In genomic region chr7:2063562-2064360, GRCh38 we compare ENCODE assay signal across 10 cellular contexts.
A peak's percentile ranks its signal among the peaks of the same experiment; 100 is the strongest.
DNase-seq lines count a peak whose midpoint lies in the region; ATAC-seq, FAIRE-seq and TF ChIP-seq lines count a peak whose summit lies in the region.
"Had no signal": no experiment of that assay in that cellular context is flagged by ENCODE, and none has a peak within 500 bp of the region (broad histone marks: within the 10 kb centered on the region; RNA-seq: fewer than 3 reads in every experiment).

No MANE protein-coding gene starts in this region.

- H4K5ac ChIP-seq in H1 (ENCODE audit: insufficient read length, low read depth, low read length): no peak overlapping the region

- no peak for TF ChIP-seq EP300 in H1 (IDR thresholded peaks at IDR 0.05; ENCODE audit: borderline replicate concordance in 1 of 2, low read depth in 2 of 2, low read length in 2 of 2)

- CTCF ChIA-PET in H1 (lab: Charles Lee; ENCODE audit: partially characterized antibody): interaction anchor here (0.7 to 1.4 kb wide), 13 partner anchors 10 to 180 kb away, joined by 3 to 7 read pairs (median 3); no protein-coding TSS in a partner anchor
- CTCF ChIA-PET in activated CD8-positive, alpha-beta memory T cell treated with anti-CD3 and anti-CD28 coated beads, Interleukin-2, amount 10 ng/mL, durations not matched to agents 7 days and 5 days (lab: Charles Lee): no interaction called here

- H2AFZ ChIP-seq in H1 (ENCODE audit: low read length): no peak overlapping the region
- no peak overlapping the region for H2AFZ ChIP-seq in osteoblast (ENCODE audit: low read length)

- H2BK15ac ChIP-seq in H1 (ENCODE audit: low read length): no peak overlapping the region

- H2BK120ac ChIP-seq in H1 (replicated peaks; ENCODE audit: low read depth, low read length): no peak overlapping the region

- no peak overlapping the region for H3K18ac ChIP-seq in H1 (ENCODE audit: extremely low read depth, low read length)

- peak overlapping the region in 8 of 10 donors; percentile 14 to 74 (median 54) for H3K4me3 Mint-ChIP-seq in naive thymus-derived CD8-positive, alpha-beta T cell
- no peak overlapping the region for H3K4me3 Mint-ChIP-seq in activated CD8-positive, alpha-beta memory T cell treated with anti-CD3 and anti-CD28 coated beads, Interleukin-2, amount 10 ng/mL, durations not matched to agents 7 days and 5 days

- no peak for TF ChIP-seq POLR2A in H1 (IDR thresholded peaks at IDR 0.05; ENCODE audit: control extremely low read depth in 1 of 2, low read depth in 2 of 2, low read length in 2 of 2)

- no peak overlapping the region for H2BK12ac ChIP-seq in H1 (ENCODE audit: low read depth, low read length)

- H3K9ac ChIP-seq in BLaER1 (peak overlapping the region; percentile 83), H1 (replicated peaks in 1 of 4; ENCODE audit: extremely low read depth in 1 of 4, low read depth in 3 of 4, low read length in 3 of 4) (no peak overlapping the region)

- H3K27ac ChIP-seq in BLaER1 (peak overlapping the region; percentile 95), H1 (ENCODE audit: low read depth, low read length) (no peak overlapping the region; the same call in 1 of the 2 replicates), osteoblast (ENCODE audit: low read depth, low read length) (no peak overlapping the region)

- H3K4me3 ChIP-seq in BLaER1 (peak overlapping the region; percentile 4), H1 (ENCODE audit: extremely low read depth in 1 of 4, insufficient read depth in 2 of 4, low read depth in 3 of 4, low read length in 4 of 4) (no peak overlapping the region), osteoblast (ENCODE audit: insufficient read depth, low read length) (no peak overlapping the region)
- H3K4me3 ChIP-seq: HAP-1 had no signal

- TF ChIP-seq CTCF in H1 (IDR thresholded peaks at IDR 0.05; ENCODE audit: control extremely low read depth in 1 of 3, insufficient read depth in 1 of 3, low read depth in 1 of 3, low read length in 3 of 3) (peak; percentile 22 to 40 (median 30); a peak in 3 of 4 replicates), osteoblast (IDR thresholded peaks at IDR 0.05; ENCODE audit: extremely low read depth, low read depth, low read length) (no peak)

- no peak overlapping the region for H4K8ac ChIP-seq in H1 (ENCODE audit: extremely low read depth, insufficient read depth, low read length)

- H2BK5ac ChIP-seq in H1 (ENCODE audit: low read depth, low read length): no peak overlapping the region

- FAIRE-seq in H1 (lab: Jason Lieb, UNC): no peak
- FAIRE-seq: TTC549 had no signal

- no peak overlapping the region for H2AK5ac ChIP-seq in H1 (ENCODE audit: low read depth, low read length)

- H3K4ac ChIP-seq in H1 (replicated peaks; ENCODE audit: insufficient read length, low read depth, low read length): no peak overlapping the region

- peaks cover 17 to 54% (median 34%) of the 10 kb centered on the region in 4 donors for H3K4me1 Mint-ChIP-seq in naive thymus-derived CD8-positive, alpha-beta T cell
- peaks cover 8% of the 10 kb centered on the region for H3K4me1 Mint-ChIP-seq in activated CD8-positive, alpha-beta memory T cell treated with anti-CD3 and anti-CD28 coated beads, Interleukin-2, amount 10 ng/mL, durations not matched to agents 7 days and 5 days

- peaks cover 69% of the 10 kb centered on the region for H3K4me1 ChIP-seq in BLaER1
- H3K4me1 ChIP-seq in H1 (replicated peaks in 1 of 4; ENCODE audit: control insufficient read depth in 3 of 4, insufficient read depth in 4 of 4, low read length in 3 of 4): no peaks in the 10 kb centered on the region
- no peaks in the 10 kb centered on the region for H3K4me1 ChIP-seq in osteoblast (ENCODE audit: insufficient read depth, low read length)
- H3K4me1 ChIP-seq: HAP-1 had no signal

- H3K14ac ChIP-seq in H1 (ENCODE audit: insufficient read length): no peak overlapping the region

- no peaks in the 10 kb centered on the region; the same call in 1 of the 2 replicates for H3K79me1 ChIP-seq in H1 (ENCODE audit: low read depth, low read length)

- no peaks in the 10 kb centered on the region for H3K23me2 ChIP-seq in H1 (ENCODE audit: low read depth, low read length)

- H3K4me2 ChIP-seq in BLaER1 (peak overlapping the region; percentile 94), H1 (ENCODE audit: insufficient read depth in 1 of 2, low read depth in 2 of 2, low read length in 2 of 2) (no peak overlapping the region), osteoblast (ENCODE audit: insufficient read depth, low read length) (no peak overlapping the region)

- H3K9me3 ChIP-seq in BLaER1 (peaks cover 30% of the 10 kb centered on the region), H1 (ENCODE audit: insufficient read depth in 2 of 2, low read depth in 1 of 2, low read length in 1 of 2) (peaks cover 15 to 20% of the 10 kb centered on the region in 2 experiments), osteoblast (ENCODE audit: low read depth, low read length) (peaks cover 2% of the 10 kb centered on the region)
- H3K9me3 ChIP-seq: HAP-1 had no signal

- H4K91ac ChIP-seq in H1 (replicated peaks; ENCODE audit: insufficient read length, low read length): no peak overlapping the region

- H3K9me3 Mint-ChIP-seq in naive thymus-derived CD8-positive, alpha-beta T cell: peaks cover 0 to 3% (median 0%) of the 10 kb centered on the region in 9 donors
- H3K9me3 Mint-ChIP-seq in activated CD8-positive, alpha-beta memory T cell treated with anti-CD3 and anti-CD28 coated beads, Interleukin-2, amount 10 ng/mL, durations not matched to agents 7 days and 5 days (ENCODE audit: low read depth): peaks cover 13% of the 10 kb centered on the region

- DNase-seq in LoVo (ENCODE audit: low spot score): peak; percentile 77
- no peak for DNase-seq in H1 (ENCODE audit: low read depth in 1 of 2, low spot score in 2 of 2)
- no peak for DNase-seq in naive thymus-derived CD8-positive, alpha-beta T cell
- DNase-seq in medulla oblongata (ENCODE audit: extremely low spot score): no peak
- no peak for DNase-seq in T-helper 2 cell
- no peak for DNase-seq in osteoblast (ENCODE audit: insufficient read length, low spot score, missing footprints)
- DNase-seq in activated CD8-positive, alpha-beta memory T cell treated with anti-CD3 and anti-CD28 coated beads, Interleukin-2, amount 10 ng/mL, durations not matched to agents 7 days and 5 days: no peak

- no peaks in the 10 kb centered on the region for H3K27me3 Mint-ChIP-seq in naive thymus-derived CD8-positive, alpha-beta T cell
- H3K27me3 Mint-ChIP-seq in activated CD8-positive, alpha-beta memory T cell treated with anti-CD3 and anti-CD28 coated beads, Interleukin-2, amount 10 ng/mL, durations not matched to agents 7 days and 5 days: no peaks in the 10 kb centered on the region

- H3K36me3 Mint-ChIP-seq in naive thymus-derived CD8-positive, alpha-beta T cell: peaks cover 0 to 6% (median 2%) of the 10 kb centered on the region in 3 donors
- peaks cover 12% of the 10 kb centered on the region for H3K36me3 Mint-ChIP-seq in activated CD8-positive, alpha-beta memory T cell treated with anti-CD3 and anti-CD28 coated beads, Interleukin-2, amount 10 ng/mL, durations not matched to agents 7 days and 5 days

- H3K23ac ChIP-seq in H1 (ENCODE audit: insufficient read length): no peak overlapping the region

- peak overlapping the region in 9 of 10 donors; percentile 58 to 94 (median 73) for H3K27ac Mint-ChIP-seq in naive thymus-derived CD8-positive, alpha-beta T cell
- no peak overlapping the region for H3K27ac Mint-ChIP-seq in activated CD8-positive, alpha-beta memory T cell treated with anti-CD3 and anti-CD28 coated beads, Interleukin-2, amount 10 ng/mL, durations not matched to agents 7 days and 5 days

- no peak overlapping the region for H3K56ac ChIP-seq in H1 (replicated peaks; ENCODE audit: insufficient read length, low read depth, low read length)

- 88% methylated on average over 24 of the region's 27 CpGs; no CpG with 5 or more reads in 1 of the 2 experiments for WGBS in H1 (ENCODE audit: extremely low coverage in 1 of 2, insufficient coverage in 1 of 2, insufficient read length in 1 of 2, insufficient replicate concordance in 2 of 2, low coverage in 1 of 2, low lambda C conversion rate in 2 of 2, missing lambda C conversion rate in 1 of 2), 2 experiments

- H4K20me1 ChIP-seq in BLaER1 (peaks cover 27% of the 10 kb centered on the region), H1 (replicated peaks in 1 of 2; ENCODE audit: control insufficient read depth in 1 of 2, insufficient read depth in 2 of 2, low read length in 2 of 2) (no peaks in the 10 kb centered on the region), osteoblast (ENCODE audit: insufficient read depth, low read length) (no peaks in the 10 kb centered on the region)

- H3K36me3 ChIP-seq in BLaER1 (peaks cover 48% of the 10 kb centered on the region), H1 (ENCODE audit: control insufficient read depth in 2 of 4, insufficient read depth in 4 of 4, low read length in 3 of 4) (peaks cover 0 to 13% (median 4%) of the 10 kb centered on the region in 4 experiments; a peak in 4 of 8 replicates), osteoblast (ENCODE audit: insufficient read depth, low read length) (no peaks in the 10 kb centered on the region)

- H3K27me3 ChIP-seq in BLaER1: no peaks in the 10 kb centered on the region
- H3K27me3 ChIP-seq in H1 (replicated peaks in 1 of 4; ENCODE audit: control insufficient read depth in 3 of 4, extremely low read depth in 1 of 4, insufficient read depth in 3 of 4, low read length in 3 of 4): no peaks in the 10 kb centered on the region
- H3K27me3 ChIP-seq in osteoblast (ENCODE audit: insufficient read depth, low read length): no peaks in the 10 kb centered on the region

- ATAC-seq in naive thymus-derived CD8-positive, alpha-beta T cell: no peak
- ATAC-seq in activated CD8-positive, alpha-beta memory T cell treated with anti-CD3 and anti-CD28 coated beads, Interleukin-2, amount 10 ng/mL, durations not matched to agents 7 days and 5 days: no peak

- TF ChIP-seq RAD21 in H1 (IDR thresholded peaks at IDR 0.05 in 1 of 2, conservative IDR thresholded peaks at IDR 0.05 in 1 of 2; ENCODE audit: low read depth in 2 of 2, low read length in 2 of 2): peak in 1 of 2 experiments; percentile 33; a peak in 1 of 4 replicates

- H2BK20ac ChIP-seq in H1 (ENCODE audit: low read length): no peak overlapping the region

- POLR2A ChIA-PET in H1 (lab: Charles Lee; ENCODE audit: partially characterized antibody): interaction anchor here (1.1 kb wide), 1 partner anchor 66 kb away, joined by 3 read pairs; no protein-coding TSS in a partner anchor
- POLR2A ChIA-PET in naive thymus-derived CD8-positive, alpha-beta T cell (lab: Charles Lee): no interaction called here

- H3K79me2 ChIP-seq in H1 (ENCODE audit: control insufficient read depth in 1 of 2, insufficient read depth in 2 of 2, low read length in 2 of 2) (no peaks in the 10 kb centered on the region; a peak in 1 of 4 replicates), osteoblast (ENCODE audit: insufficient read depth, low read length) (no peaks in the 10 kb centered on the region)

TF ChIP-seq in H1, 55 proteins besides CTCF, POLR2A, EP300 and RAD21 (continues in another document):
- TF ChIP-seq YY1 (IDR thresholded peaks at IDR 0.05; ENCODE audit: low read depth, low read length): no peak
- TF ChIP-seq JUN (IDR thresholded peaks at IDR 0.05; ENCODE audit: low read depth, low read length): no peak
- TF ChIP-seq ASH2L (IDR thresholded peaks at IDR 0.05; ENCODE audit: low read length): no peak
- TF ChIP-seq SP2 (IDR thresholded peaks at IDR 0.05; ENCODE audit: low read length): no peak
- no peak for TF ChIP-seq TCF12 (IDR thresholded peaks at IDR 0.05; ENCODE audit: low read depth, low read length)
- no peak for TF ChIP-seq SP1 (IDR thresholded peaks at IDR 0.05; ENCODE audit: low read depth, low read length)
